ENCODE assay signal across 31 cellular contexts in genomic region chr17:3949418-3949817, GRCh38. TPM values are rescaled to one million over a fixed set of nuclear protein-coding genes. Genes with fewer than 3 reads are reported as not detected.
"Had no signal": no experiment of that assay in that cellular context is flagged by ENCODE, and none has a peak within 500 bp of the region (broad histone marks: within the 10 kb centered on the region; RNA-seq: fewer than 3 reads in every experiment).

No MANE protein-coding gene starts in this region.

- H2AFZ ChIP-seq: hepatocyte had no signal

- H3K27me3 ChIP-seq: gastroesophageal sphincter, hepatocyte, pancreas, sigmoid colon, uterus had no signal

- H3K4me1 ChIP-seq: pancreas, prostate gland, uterus had no signal

- H3K27ac ChIP-seq: gastroesophageal sphincter, hepatocyte, pancreas, prostate gland, sigmoid colon, uterus had no signal

- DNase-seq: activated CD4-positive, CD25-positive, alpha-beta regulatory T cell treated with anti-CD3 and anti-CD28 coated beads, Interleukin-2, amount 50 U/mL, for 72 hours; activated CD8-positive, alpha-beta memory T cell treated with anti-CD3 and anti-CD28 coated beads, Interleukin-2, amount 50 U/mL, for 48 hours; activated effector memory CD4-positive, alpha-beta T cell treated with anti-CD3 and anti-CD28 coated beads, Interleukin-2, amount 50 U/mL, for 16 hours; activated naive CD4-positive, alpha-beta T cell treated with anti-CD3 and anti-CD28 coated beads for 36 hours; amygdala; caudate nucleus; left cardiac atrium; mammary epithelial cell; naive B cell; nephron progenitor cell; nucleus accumbens; pancreas; retina; sigmoid colon; small intestine; stimulated activated CD4-positive, alpha-beta T cell treated with anti-CD3 and anti-CD28 coated beads, Interleukin-4, amount 100 ng/mL, for 24 hours; stimulated activated naive CD8-positive, alpha-beta T cell treated with anti-CD3 and anti-CD28 coated beads, Interleukin-15, amount 100 ng/mL, for 72 hours; substantia nigra; SW 1271; T-helper 9 cell; uterus had no signal

- H3K4me3 Mint-ChIP-seq: activated naive CD4-positive, alpha-beta T cell treated with anti-CD3 and anti-CD28 coated beads for 36 hours; mesothelial cell of epicardium; naive B cell; nephron progenitor cell; stimulated activated effector memory CD8-positive, alpha-beta T cell treated with anti-CD3 and anti-CD28 coated beads, Interleukin-12 subunit alpha, Interleukin-12 subunit beta, amount 100 ng/mL, for 72 hours; stimulated activated naive CD8-positive, alpha-beta T cell treated with anti-CD3 and anti-CD28 coated beads, Interleukin-15, amount 100 ng/mL, for 72 hours; T-helper 1 cell treated with Interleukin-12 subunit alpha and Interleukin-12 subunit beta and Interleukin-4 antibody, amounts not matched to agents 30 μg/mL and 1 μg/mL, for 36 hours; type B pancreatic cell had no signal

- ATAC-seq: gastroesophageal sphincter; left cardiac atrium; pancreas; stimulated activated effector memory CD8-positive, alpha-beta T cell treated with anti-CD3 and anti-CD28 coated beads, Interleukin-12 subunit alpha, Interleukin-12 subunit beta, amount 100 ng/mL, for 72 hours; stimulated activated naive CD8-positive, alpha-beta T cell treated with anti-CD3 and anti-CD28 coated beads, Interleukin-15, amount 100 ng/mL, for 72 hours had no signal

- H3K36me3 ChIP-seq: pancreas, prostate gland, sigmoid colon, uterus had no signal

- H3K27ac Mint-ChIP-seq: activated naive CD4-positive, alpha-beta T cell treated with anti-CD3 and anti-CD28 coated beads for 36 hours; mesothelial cell of epicardium; nephron progenitor cell; T-helper 1 cell treated with Interleukin-12 subunit alpha and Interleukin-12 subunit beta and Interleukin-4 antibody, amounts not matched to agents 30 μg/mL and 1 μg/mL, for 36 hours; type B pancreatic cell had no signal

- H3K79me2 ChIP-seq: hepatocyte had no signal

- H3K4me2 ChIP-seq: hepatocyte had no signal

- H3K4me3 ChIP-seq: gastroesophageal sphincter, hepatocyte, pancreas, prostate gland, sigmoid colon, uterus had no signal

- H3K4me1 Mint-ChIP-seq: mesothelial cell of epicardium had no signal

- H3K9me3 Mint-ChIP-seq: activated naive CD4-positive, alpha-beta T cell treated with anti-CD3 and anti-CD28 coated beads for 36 hours; mesothelial cell of epicardium; naive B cell; nephron progenitor cell; stimulated activated effector memory CD8-positive, alpha-beta T cell treated with anti-CD3 and anti-CD28 coated beads, Interleukin-12 subunit alpha, Interleukin-12 subunit beta, amount 100 ng/mL, for 72 hours; stimulated activated naive CD8-positive, alpha-beta T cell treated with anti-CD3 and anti-CD28 coated beads, Interleukin-15, amount 100 ng/mL, for 72 hours; T-helper 1 cell treated with Interleukin-12 subunit alpha and Interleukin-12 subunit beta and Interleukin-4 antibody, amounts not matched to agents 30 μg/mL and 1 μg/mL, for 36 hours; type B pancreatic cell had no signal

- H3K27me3 Mint-ChIP-seq: naive B cell; stimulated activated naive CD8-positive, alpha-beta T cell treated with anti-CD3 and anti-CD28 coated beads, Interleukin-15, amount 100 ng/mL, for 72 hours; type B pancreatic cell had no signal

- H3K36me3 Mint-ChIP-seq: mesothelial cell of epicardium, type B pancreatic cell had no signal

RNA-seq across cellular contexts. Expression of gene ATP2A3, which starts 14.8 kb away (rescaled TPM):
- polyA plus RNA-seq: mammary epithelial cell had no signal

RNA-seq across cellular contexts. Expression of gene P2RX1, which starts 33.2 kb away (rescaled TPM):
- total RNA-seq: endothelial cell of umbilical vein, mammary epithelial cell had no signal
- polyA plus RNA-seq: endothelial cell of umbilical vein, fibroblast of lung, keratinocyte, mammary epithelial cell had no signal
